In genomic region chr11:70067036-70067435, GRCh38 we compare ENCODE assay signal across 29 cellular contexts. TPM values are rescaled to one million over a fixed set of nuclear protein-coding genes. Genes with fewer than 3 reads are reported as not detected.
"Had no signal": no experiment of that assay in that cellular context is flagged by ENCODE, and none has a peak within 500 bp of the region (broad histone marks: within the 10 kb centered on the region; RNA-seq: fewer than 3 reads in every experiment).

No MANE protein-coding gene starts in this region.

- H3K27me3 ChIP-seq: foreskin keratinocyte had no signal

- H3K27ac ChIP-seq: brain microvascular endothelial cell, foreskin keratinocyte, heart left ventricle, left lung, lower lobe of right lung, neural progenitor cell had no signal

- H3K36me3 ChIP-seq: brain microvascular endothelial cell, heart left ventricle, left lung, lower lobe of right lung, neural progenitor cell had no signal

- H3K4me1 Mint-ChIP-seq: natural killer cell; stimulated activated memory B cell treated with anti-CD40 and anti-IgM and Interleukin-4, amounts not matched to agents 10 μg/mL and 1 μg/mL and 100 μg/mL, for 72 hours; stimulated activated naive CD8-positive, alpha-beta T cell treated with anti-CD3 and anti-CD28 coated beads, Interleukin-15, amount 100 ng/mL, for 72 hours had no signal

- H2AFZ ChIP-seq: neural progenitor cell had no signal

- H3K4me2 ChIP-seq: smooth muscle cell had no signal

- DNase-seq: activated CD4-positive, alpha-beta T cell treated with anti-CD3 and anti-CD28 coated beads for 4 hours; activated CD4-positive, alpha-beta T cell treated with anti-CD3 and anti-CD28 coated beads, Interleukin-2, amount 50 U/mL, for 4 hours; activated gamma-delta T cell; activated naive CD4-positive, alpha-beta T cell treated with anti-CD3 and anti-CD28 coated beads, Interleukin-2, amount 50 U/mL, for 16 hours; activated T-cell treated with anti-CD3 and anti-CD28 coated beads, Interleukin-2, amount 50 U/mL, for 24 hours; amniotic stem cell; brain microvascular endothelial cell; caudate nucleus; foreskin keratinocyte; heart left ventricle; kidney glomerular epithelial cell; lower lobe of right lung; mesendoderm; natural killer cell; retina; stimulated activated CD4-positive, alpha-beta T cell treated with anti-CD3 and anti-CD28 coated beads, Interleukin-1b, Interleukin-23, amount 100 ng/mL, for 48 hours; stimulated activated CD4-positive, alpha-beta T cell treated with anti-CD3 and anti-CD28 coated beads, Interleukin-4, amount 100 ng/mL, for 4 hours; stimulated activated CD8-positive, alpha-beta memory T cell treated with anti-CD3 and anti-CD28 coated beads, Interleukin-4, amount 100 ng/mL, for 48 hours; stimulated activated naive CD8-positive, alpha-beta T cell treated with anti-CD3 and anti-CD28 coated beads, Interleukin-15, amount 100 ng/mL, for 72 hours; substantia nigra had no signal

- H3K4me1 ChIP-seq: left lung, lower lobe of right lung had no signal

- H3K4me3 Mint-ChIP-seq: activated T-cell treated with anti-CD3 and anti-CD28 coated beads, Interleukin-2, amount 50 U/mL, for 24 hours; endodermal cell; natural killer cell; neural progenitor cell; stimulated activated memory B cell treated with anti-CD40 and anti-IgM and Interleukin-4, amounts not matched to agents 10 μg/mL and 1 μg/mL and 100 μg/mL, for 72 hours; stimulated activated naive CD8-positive, alpha-beta T cell treated with anti-CD3 and anti-CD28 coated beads, Interleukin-15, amount 100 ng/mL, for 72 hours had no signal

- H3K9me3 ChIP-seq: heart left ventricle, left lung, lower lobe of right lung had no signal

- H3K9me3 Mint-ChIP-seq: activated T-cell treated with anti-CD3 and anti-CD28 coated beads, Interleukin-2, amount 50 U/mL, for 24 hours; endodermal cell; natural killer cell; stimulated activated memory B cell treated with anti-CD40 and anti-IgM and Interleukin-4, amounts not matched to agents 10 μg/mL and 1 μg/mL and 100 μg/mL, for 72 hours; stimulated activated naive CD8-positive, alpha-beta T cell treated with anti-CD3 and anti-CD28 coated beads, Interleukin-15, amount 100 ng/mL, for 72 hours had no signal

- ATAC-seq: esophagus mucosa; foreskin keratinocyte; heart left ventricle; left lung; lower lobe of right lung; natural killer cell; stimulated activated memory B cell treated with anti-CD40 and anti-IgM and Interleukin-4, amounts not matched to agents 10 μg/mL and 1 μg/mL and 100 μg/mL, for 72 hours; stimulated activated naive CD8-positive, alpha-beta T cell treated with anti-CD3 and anti-CD28 coated beads, Interleukin-15, amount 100 ng/mL, for 72 hours had no signal

- H3K27ac Mint-ChIP-seq: activated T-cell treated with anti-CD3 and anti-CD28 coated beads, Interleukin-2, amount 50 U/mL, for 24 hours; endodermal cell; natural killer cell; neural progenitor cell; progenitor cell of endocrine pancreas; stimulated activated memory B cell treated with anti-CD40 and anti-IgM and Interleukin-4, amounts not matched to agents 10 μg/mL and 1 μg/mL and 100 μg/mL, for 72 hours; stimulated activated naive CD8-positive, alpha-beta T cell treated with anti-CD3 and anti-CD28 coated beads, Interleukin-15, amount 100 ng/mL, for 72 hours had no signal

- H3K36me3 Mint-ChIP-seq: natural killer cell; neural progenitor cell; stimulated activated memory B cell treated with anti-CD40 and anti-IgM and Interleukin-4, amounts not matched to agents 10 μg/mL and 1 μg/mL and 100 μg/mL, for 72 hours had no signal

- H3K4me3 ChIP-seq: heart left ventricle, left lung, lower lobe of right lung, neural progenitor cell, smooth muscle cell had no signal

RNA-seq across cellular contexts. Expression of gene ANO1, which starts 11.1 kb away (rescaled TPM):
- total RNA-seq: mononuclear cell; natural killer cell; T-helper 1 cell treated with Interleukin-12 subunit alpha and Interleukin-12 subunit beta and Interleukin-4 antibody, amounts not matched to agents 30 ng/mL and 1 ng/mL, for 36 hours had no signal
